Comparison of ENCODE assay signal across 34 cellular contexts in genomic region chr12:70008944-70009343, GRCh38.
"Had no signal": no experiment of that assay in that cellular context is flagged by ENCODE, and none has a peak within 500 bp of the region (broad histone marks: within the 10 kb centered on the region; RNA-seq: fewer than 3 reads in every experiment).

No MANE protein-coding gene starts in this region.

- H3K27ac ChIP-seq: KMS-11 had no signal

- DNase-seq: Karpas-422, Kasumi-1, MG63, MM.1S, MV-4-11, NCI-H1048, NCI-H1092, NCI-H1092 treated with DMSO at 0.1 percent for 48 hours, NCI-H1105, NCI-H1105 treated with DMSO at 0.1 percent for 48 hours, NCI-H1417, NCI-H1417 treated with DMSO at 0.1 percent for 48 hours, NCI-H1436, NCI-H1436 treated with DMSO at 0.1 percent for 48 hours, NCI-H146, NCI-H1694, NCI-H1694 treated with DMSO at 0.1 percent for 48 hours, NCI-H187, NCI-H187 treated with DMSO at 0.1 percent for 48 hours, NCI-H1930, NCI-H2029, NCI-H2029 treated with DMSO at 0.1 percent for 48 hours, NCI-H2081, NCI-H2081 treated with DMSO at 0.1 percent for 48 hours, NCI-H2107, NCI-H2171, NCI-H2171 treated with DMSO at 0.1 percent for 48 hours, NCI-H2227 treated with DMSO at 0.1 percent for 48 hours, NCI-H226, NCI-H345, NCI-H446, NCI-H446 treated with DMSO at 0.1 percent for 48 hours, NCI-H510A had no signal

- H3K36me3 ChIP-seq: MG63 had no signal

- H3K4me3 ChIP-seq: MG63 had no signal
